In genomic region chr13:20654156-20654555, GRCh38 we compare ENCODE assay signal across 23 cellular contexts.
DNase-seq lines count a peak whose midpoint lies in the region; ATAC-seq and TF ChIP-seq lines count a peak whose summit lies in the region.
"Had no signal": no experiment of that assay in that cellular context is flagged by ENCODE, and none has a peak within 500 bp of the region (broad histone marks: within the 10 kb centered on the region; RNA-seq: fewer than 3 reads in every experiment).

No MANE protein-coding gene starts in this region.

- H3K36me3 Mint-ChIP-seq in nephron progenitor cell (ENCODE audit: low read depth): peaks cover 24% of the 10 kb centered on the region

- no peak overlapping the region for H3K4me3 ChIP-seq in astrocyte of the spinal cord (ENCODE audit: low read depth, low read length)
- no peak overlapping the region for H3K4me3 ChIP-seq in foreskin fibroblast (ENCODE audit: low read depth in 1 of 2, low read length in 2 of 2)
- H3K4me3 ChIP-seq: coronary artery, heart right ventricle had no signal

- no peak for ATAC-seq in HG02852 (IDR thresholded peaks at IDR 0.05; ENCODE audit: unreplicated experiment)
- ATAC-seq: activated CD4-positive, alpha-beta T cell treated with anti-CD3 and anti-CD28 coated beads for 36 hours; activated naive CD8-positive, alpha-beta T cell treated with anti-CD3 and anti-CD28 coated beads, Interleukin-2, amount 50 U/mL, for 24 hours; heart right ventricle; right cardiac atrium had no signal

- H3K27ac Mint-ChIP-seq in nephron progenitor cell: no peak overlapping the region
- H3K27ac Mint-ChIP-seq: activated CD4-positive, alpha-beta T cell treated with anti-CD3 and anti-CD28 coated beads for 36 hours; activated naive CD8-positive, alpha-beta T cell treated with anti-CD3 and anti-CD28 coated beads, Interleukin-2, amount 50 U/mL, for 24 hours; brain; endodermal cell; naive B cell had no signal

- no peaks in the 10 kb centered on the region for H3K9me3 Mint-ChIP-seq in nephron progenitor cell
- H3K9me3 Mint-ChIP-seq: activated naive CD8-positive, alpha-beta T cell treated with anti-CD3 and anti-CD28 coated beads, Interleukin-2, amount 50 U/mL, for 24 hours; CD4-positive, alpha-beta memory T cell; naive B cell had no signal

- H3K4me1 Mint-ChIP-seq in nephron progenitor cell: no peaks in the 10 kb centered on the region
- H3K4me1 Mint-ChIP-seq: activated CD4-positive, alpha-beta T cell treated with anti-CD3 and anti-CD28 coated beads for 36 hours; activated naive CD8-positive, alpha-beta T cell treated with anti-CD3 and anti-CD28 coated beads, Interleukin-2, amount 50 U/mL, for 24 hours; brain; CD4-positive, alpha-beta memory T cell; naive B cell had no signal

- TF ChIP-seq CTCF in astrocyte of the spinal cord (IDR thresholded peaks at IDR 0.05; ENCODE audit: low read depth, low read length) (no peak), foreskin fibroblast (IDR thresholded peaks at IDR 0.05; ENCODE audit: low read depth, low read length) (no peak), nephron progenitor cell (IDR thresholded peaks at IDR 0.05) (no peak)

- in situ Hi-C loops in astrocyte of the spinal cord (cut with HindIII; ENCODE audit: low sequenced_read_pairs): no loop called here

- no peak overlapping the region for H3K4me3 Mint-ChIP-seq in nephron progenitor cell
- H3K4me3 Mint-ChIP-seq: activated CD4-positive, alpha-beta T cell treated with anti-CD3 and anti-CD28 coated beads for 36 hours; activated naive CD8-positive, alpha-beta T cell treated with anti-CD3 and anti-CD28 coated beads, Interleukin-2, amount 50 U/mL, for 24 hours; brain; CD4-positive, alpha-beta memory T cell; endodermal cell; naive B cell had no signal

- DNase-seq in HCEC 1CT: peak; percentile 43
- DNase-seq in astrocyte of the spinal cord (ENCODE audit: low read depth, low spot score): peak; percentile 59
- peak; percentile 20 to 21 for DNase-seq in foreskin fibroblast
- DNase-seq in nephron progenitor cell: no peak
- DNase-seq in NK-92 treated with Interleukin-12 subunit alpha and Interleukin-12 subunit beta, amount 100 ng/mL, for 24 hours (lab: John Stamatoyannopoulos, UW): no peak
- DNase-seq in NOMO-1 treated with DMSO at 0.1 percent for 48 hours (lab: John Stamatoyannopoulos, UW; ENCODE audit: unreplicated experiment): no peak
- DNase-seq: activated CD4-positive, alpha-beta T cell treated with anti-CD3 and anti-CD28 coated beads for 36 hours; activated CD8-positive, alpha-beta memory T cell treated with anti-CD3 and anti-CD28 coated beads for 24 hours; activated gamma-delta T cell treated with Interleukin-2 at 50 U/mL for 16 hours; activated naive CD8-positive, alpha-beta T cell treated with anti-CD3 and anti-CD28 coated beads, Interleukin-2, amount 50 U/mL, for 24 hours; activated T-cell treated with anti-CD3 and anti-CD28 coated beads, Interleukin-2, amount 50 U/mL, for 1 hour; CD4-positive, alpha-beta memory T cell; endodermal cell; GDM1; heart right ventricle; Karpas-422; naive B cell; NCI-H524; right cardiac atrium; stimulated activated naive CD4-positive, alpha-beta T cell treated with Interleukin-2 at 50 U/mL for 16 hours had no signal

- H3K27me3 Mint-ChIP-seq in nephron progenitor cell (ENCODE audit: low read depth, poor library complexity): no peaks in the 10 kb centered on the region
- H3K27me3 Mint-ChIP-seq: activated CD4-positive, alpha-beta T cell treated with anti-CD3 and anti-CD28 coated beads for 36 hours; activated naive CD8-positive, alpha-beta T cell treated with anti-CD3 and anti-CD28 coated beads, Interleukin-2, amount 50 U/mL, for 24 hours; brain; CD4-positive, alpha-beta memory T cell; naive B cell had no signal

Comparison
In these comparisons a context has a peak if more than half of its experiments do, and no peak if none do; other contexts are left out.
1. DNase-seq: peak in HCEC 1CT (single experiment), astrocyte of the spinal cord (single experiment) and foreskin fibroblast (2 of 2); none in nephron progenitor cell (single experiment), NK-92 treated with Interleukin-12 subunit alpha and Interleukin-12 subunit beta, amount 100 ng/mL, for 24 hours (single experiment) and NOMO-1 treated with DMSO at 0.1 percent for 48 hours (single experiment).